Comparison of ENCODE assay signal across 9 cellular contexts in genomic region chr3:99410789-99411311, GRCh38.
A peak's percentile ranks its signal among the peaks of the same experiment; 100 is the strongest.
DNase-seq lines count a peak whose midpoint lies in the region; ATAC-seq and TF ChIP-seq lines count a peak whose summit lies in the region.
"Had no signal": no experiment of that assay in that cellular context is flagged by ENCODE, and none has a peak within 500 bp of the region (broad histone marks: within the 10 kb centered on the region; RNA-seq: fewer than 3 reads in every experiment).

No MANE protein-coding gene starts in this region.

- H3K4me3 Mint-ChIP-seq in activated naive CD4-positive, alpha-beta T cell treated with anti-CD3 and anti-CD28 coated beads for 36 hours: no peak overlapping the region
- H3K4me3 Mint-ChIP-seq in activated T-cell treated with anti-CD3 and anti-CD28 coated beads, Interleukin-2, amount 50 U/mL, for 24 hours: no peak overlapping the region
- no peak overlapping the region for H3K4me3 Mint-ChIP-seq in activated CD4-positive, alpha-beta T cell treated with anti-CD3 and anti-CD28 coated beads, Interleukin-2, amount 10 ng/mL, durations not matched to agents 24 days and 14 days

- DNase-seq in dedifferentiated amniotic fluid mesenchymal stem cell (ENCODE audit: extremely low spot score) (peak; percentile 88), retinal pigment epithelial cell (ENCODE audit: low read depth) (peak; percentile 68), omental fat pad (ENCODE audit: low spot score) (no peak)
- DNase-seq in activated naive CD4-positive, alpha-beta T cell treated with anti-CD3 and anti-CD28 coated beads for 36 hours: no peak
- no peak for DNase-seq in activated T-cell treated with anti-CD3 and anti-CD28 coated beads, Interleukin-2, amount 50 U/mL, for 24 hours
- no peak for DNase-seq in activated CD4-positive, alpha-beta T cell treated with anti-CD3 and anti-CD28 coated beads, Interleukin-2, amount 10 ng/mL, durations not matched to agents 24 days and 14 days
- DNase-seq: anterior cingulate cortex had no signal

- no peaks in the 10 kb centered on the region for H3K9me3 Mint-ChIP-seq in activated naive CD4-positive, alpha-beta T cell treated with anti-CD3 and anti-CD28 coated beads for 36 hours
- no peaks in the 10 kb centered on the region for H3K9me3 Mint-ChIP-seq in activated T-cell treated with anti-CD3 and anti-CD28 coated beads, Interleukin-2, amount 50 U/mL, for 24 hours
- H3K9me3 Mint-ChIP-seq in activated CD4-positive, alpha-beta T cell treated with anti-CD3 and anti-CD28 coated beads, Interleukin-2, amount 10 ng/mL, durations not matched to agents 24 days and 14 days: no peaks in the 10 kb centered on the region

- no peaks in the 10 kb centered on the region for H3K27me3 Mint-ChIP-seq in activated naive CD4-positive, alpha-beta T cell treated with anti-CD3 and anti-CD28 coated beads for 36 hours (ENCODE audit: low read depth)
- no peaks in the 10 kb centered on the region for H3K27me3 Mint-ChIP-seq in activated T-cell treated with anti-CD3 and anti-CD28 coated beads, Interleukin-2, amount 50 U/mL, for 24 hours
- H3K27me3 Mint-ChIP-seq in activated CD4-positive, alpha-beta T cell treated with anti-CD3 and anti-CD28 coated beads, Interleukin-2, amount 10 ng/mL, durations not matched to agents 24 days and 14 days: no peaks in the 10 kb centered on the region

- no peaks in the 10 kb centered on the region for H3K36me3 Mint-ChIP-seq in activated naive CD4-positive, alpha-beta T cell treated with anti-CD3 and anti-CD28 coated beads for 36 hours (ENCODE audit: low read depth)
- H3K36me3 Mint-ChIP-seq in activated T-cell treated with anti-CD3 and anti-CD28 coated beads, Interleukin-2, amount 50 U/mL, for 24 hours (ENCODE audit: low read depth): no peaks in the 10 kb centered on the region
- no peaks in the 10 kb centered on the region for H3K36me3 Mint-ChIP-seq in activated CD4-positive, alpha-beta T cell treated with anti-CD3 and anti-CD28 coated beads, Interleukin-2, amount 10 ng/mL, durations not matched to agents 24 days and 14 days (ENCODE audit: low read depth)

- no peaks in the 10 kb centered on the region for H3K4me1 Mint-ChIP-seq in activated naive CD4-positive, alpha-beta T cell treated with anti-CD3 and anti-CD28 coated beads for 36 hours (ENCODE audit: low read depth)
- H3K4me1 Mint-ChIP-seq in activated T-cell treated with anti-CD3 and anti-CD28 coated beads, Interleukin-2, amount 50 U/mL, for 24 hours (ENCODE audit: low read depth): no peaks in the 10 kb centered on the region
- H3K4me1 Mint-ChIP-seq in activated CD4-positive, alpha-beta T cell treated with anti-CD3 and anti-CD28 coated beads, Interleukin-2, amount 10 ng/mL, durations not matched to agents 24 days and 14 days: no peaks in the 10 kb centered on the region

- CTCF ChIA-PET in activated naive CD4-positive, alpha-beta T cell treated with anti-CD3 and anti-CD28 coated beads for 36 hours (lab: Charles Lee): no interaction called here

- TF ChIP-seq CTCF in retinal pigment epithelial cell (conservative IDR thresholded peaks at IDR 0.05; ENCODE audit: low read depth, low read length): no peak
- TF ChIP-seq CTCF in omental fat pad (IDR thresholded peaks at IDR 0.05): no peak

- ATAC-seq in GM19324 (IDR thresholded peaks at IDR 0.05; ENCODE audit: low FRiP score, unreplicated experiment) (peak; percentile 57), HG03354 (IDR thresholded peaks at IDR 0.05; ENCODE audit: poor library complexity, severe bottlenecking, unreplicated experiment) (peak; percentile 66), omental fat pad (ENCODE audit: low FRiP score) (no peak)

- H3K4me3 ChIP-seq in retinal pigment epithelial cell (ENCODE audit: low read length): no peak overlapping the region

- no peak overlapping the region for H3K27ac Mint-ChIP-seq in activated naive CD4-positive, alpha-beta T cell treated with anti-CD3 and anti-CD28 coated beads for 36 hours
- H3K27ac Mint-ChIP-seq in activated T-cell treated with anti-CD3 and anti-CD28 coated beads, Interleukin-2, amount 50 U/mL, for 24 hours: no peak overlapping the region
- no peak overlapping the region for H3K27ac Mint-ChIP-seq in activated CD4-positive, alpha-beta T cell treated with anti-CD3 and anti-CD28 coated beads, Interleukin-2, amount 10 ng/mL, durations not matched to agents 24 days and 14 days

- intact Hi-C loops in activated naive CD4-positive, alpha-beta T cell treated with anti-CD3 and anti-CD28 coated beads for 36 hours (cut with micrococcal nuclease): no loop called here
- intact Hi-C loops in activated CD4-positive, alpha-beta T cell treated with anti-CD3 and anti-CD28 coated beads, Interleukin-2, amount 10 ng/mL, durations not matched to agents 24 days and 14 days (cut with micrococcal nuclease): no loop called here

Comparison
In these comparisons a context has a peak if more than half of its experiments do, and no peak if none do; other contexts are left out.
1. DNase-seq: peak in dedifferentiated amniotic fluid mesenchymal stem cell (single experiment) and retinal pigment epithelial cell (single experiment); none in activated naive CD4-positive, alpha-beta T cell treated with anti-CD3 and anti-CD28 coated beads for 36 hours (single experiment), omental fat pad (single experiment), activated T-cell treated with anti-CD3 and anti-CD28 coated beads, Interleukin-2, amount 50 U/mL, for 24 hours (single experiment) and activated CD4-positive, alpha-beta T cell treated with anti-CD3 and anti-CD28 coated beads, Interleukin-2, amount 10 ng/mL, durations not matched to agents 24 days and 14 days (single experiment).